In the genomic region with DNA sequence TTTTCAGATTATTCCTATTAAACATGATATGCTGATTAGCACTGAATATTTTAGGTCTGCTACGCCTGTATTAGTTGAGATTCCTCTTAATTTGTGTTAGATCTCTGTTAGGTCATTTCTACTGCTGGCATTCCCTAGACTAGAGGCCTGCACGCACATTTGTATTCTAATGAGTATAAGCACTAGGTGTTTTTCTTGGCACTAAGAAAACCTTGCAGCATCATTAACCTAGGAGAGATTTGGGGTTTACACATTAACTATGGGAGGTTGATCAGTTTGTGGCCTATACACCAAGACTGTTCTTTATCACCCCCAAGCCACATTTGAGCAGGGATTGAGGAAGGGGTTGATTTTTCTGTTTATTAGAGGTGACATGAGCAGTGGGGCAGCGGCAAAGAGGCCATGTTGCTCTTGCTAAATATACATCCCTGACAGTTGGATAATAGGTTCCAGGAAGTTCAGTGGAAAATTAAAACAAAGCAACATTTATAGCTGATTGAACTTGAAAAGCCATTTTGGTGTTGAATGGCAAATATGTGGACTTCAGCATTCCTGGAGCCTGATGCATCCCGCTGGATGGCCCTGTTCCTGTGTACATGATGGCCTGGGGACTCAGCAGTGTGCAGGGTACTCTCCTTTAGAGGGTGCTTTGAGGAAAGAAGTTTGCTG, we compare ENCODE assay signal across 11 cellular contexts.
DNase-seq lines count a peak whose midpoint lies in the region; ATAC-seq, FAIRE-seq and TF ChIP-seq lines count a peak whose summit lies in the region.
"Had no signal": no experiment of that assay in that cellular context is flagged by ENCODE, and none has a peak within 500 bp of the region (broad histone marks: within the 10 kb centered on the region; RNA-seq: fewer than 3 reads in every experiment).

No MANE protein-coding gene starts in this region.

- BruUV-seq in endothelial cell of umbilical vein (replicated peaks; lab: Mats Ljungman, UMichigan): no TSS peak

- dilution Hi-C loops in endothelial cell of umbilical vein (cut with MboI; ENCODE audit: extremely low pct_ligation_motif_present, low sequenced_read_pairs): no loop called here

- in situ Hi-C loops in GM13976 (cut with MboI; ENCODE audit: low sequenced_read_pairs, unreplicated experiment): no loop called here

- peak overlapping the region; percentile 71 for H3K27ac ChIP-seq in ACC112 (ENCODE audit: low read depth, low read length)
- peak overlapping the region; percentile 41 for H3K27ac ChIP-seq in endothelial cell of umbilical vein (ENCODE audit: insufficient read depth, low read depth, low read length)
- no peak overlapping the region for H3K27ac ChIP-seq in lower lobe of right lung

- peak overlapping the region; percentile 48 for H3K4me3 ChIP-seq in ACC112 (ENCODE audit: low read depth, low read length)
- no peak overlapping the region for H3K4me3 ChIP-seq in endothelial cell of umbilical vein (replicated peaks in 1 of 3; ENCODE audit: insufficient read depth in 1 of 3, low read depth in 1 of 3, low read length in 3 of 3)
- no peak overlapping the region for H3K4me3 ChIP-seq in lower lobe of right lung
- H3K4me3 ChIP-seq: GM12878 had no signal

- H3K9me3 ChIP-seq in endothelial cell of umbilical vein (replicated peaks; ENCODE audit: control insufficient read depth, insufficient read depth, low read length) (no peaks in the 10 kb centered on the region), lower lobe of right lung (no peaks in the 10 kb centered on the region)

- H3K4me1 ChIP-seq in ACC112 (ENCODE audit: control insufficient read depth, insufficient read depth, low read length, unreplicated experiment) (peaks cover 47% of the 10 kb centered on the region), endothelial cell of umbilical vein (ENCODE audit: control insufficient read depth, extremely low read depth, insufficient read depth, low read length) (peaks cover 16% of the 10 kb centered on the region), lower lobe of right lung (peaks cover 30% of the 10 kb centered on the region)

- CTCF ChIA-PET in endothelial cell of umbilical vein (lab: Charles Lee): interaction anchor here (0.7 to 5.7 kb wide), 4 partner anchors 10 to 80 kb away, joined by 3 to 48 read pairs (median 4); no protein-coding TSS in a partner anchor

- no peak for TF ChIP-seq CTCF in endothelial cell of umbilical vein (IDR thresholded peaks at IDR 0.05; ENCODE audit: extremely low read depth in 1 of 2, insufficient read depth in 1 of 2, low read depth in 1 of 2, low read length in 2 of 2)
- TF ChIP-seq CTCF in lower lobe of right lung (IDR thresholded peaks at IDR 0.05): no peak
- TF ChIP-seq CTCF in GM13976 (IDR thresholded peaks at IDR 0.05; ENCODE audit: borderline replicate concordance, control extremely low read depth, extremely low read depth, insufficient read depth, missing control alignments): no peak

- no peak overlapping the region for H3K9ac ChIP-seq in endothelial cell of umbilical vein (replicated peaks; ENCODE audit: extremely low read depth, insufficient read depth, low read length)

- POLR2A ChIA-PET in endothelial cell of umbilical vein (lab: Charles Lee): no interaction called here

- ATAC-seq in lower lobe of right lung: peak; percentile 35 to 67
- no peak for ATAC-seq in HG03108 (IDR thresholded peaks at IDR 0.05; ENCODE audit: unreplicated experiment)
- no peak for ATAC-seq in GM21447 (IDR thresholded peaks at IDR 0.05; ENCODE audit: unreplicated experiment)
- ATAC-seq: GM12878 had no signal

- H2AFZ ChIP-seq in ACC112 (ENCODE audit: low read length, unreplicated experiment) (no peak overlapping the region), endothelial cell of umbilical vein (ENCODE audit: low read depth, low read length) (no peak overlapping the region)

- H3K9me1 ChIP-seq in endothelial cell of umbilical vein (replicated peaks; ENCODE audit: control insufficient read depth, extremely low read depth, insufficient read depth, low read length): no peaks in the 10 kb centered on the region

- TF ChIP-seq POLR2A in endothelial cell of umbilical vein (IDR thresholded peaks at IDR 0.05; ENCODE audit: low read depth, low read length): no peak

- peaks cover 4% of the 10 kb centered on the region for H4K20me1 ChIP-seq in endothelial cell of umbilical vein (replicated peaks; ENCODE audit: control insufficient read depth, extremely low read depth, insufficient read depth, low read length)

- peak; percentile 67 for FAIRE-seq in endothelial cell of umbilical vein (lab: Jason Lieb, UNC)
- FAIRE-seq: GM12878 had no signal

- intact Hi-C loops in endothelial cell of umbilical vein (cut with micrococcal nuclease): loop anchor here (1.0 kb wide), 1 partner anchor 10 kb away; no protein-coding TSS in a partner anchor
- intact Hi-C loops in lower lobe of right lung (cut with DNase I): no loop called here
- intact Hi-C loops in head of caudate nucleus (cut with DNase I): no loop called here

- H3K36me3 ChIP-seq in ACC112 (ENCODE audit: insufficient read depth, low read length) (peaks cover 13% of the 10 kb centered on the region; the same call in 1 of the 2 replicates), endothelial cell of umbilical vein (ENCODE audit: control insufficient read depth in 2 of 2, extremely low read depth in 1 of 2, insufficient read depth in 2 of 2, low read length in 2 of 2) (no peaks in the 10 kb centered on the region), lower lobe of right lung (no peaks in the 10 kb centered on the region)

- peak; percentile 63 for DNase-seq in LHCN-M2 (ENCODE audit: low read depth)
- peak; percentile 49 for DNase-seq in endothelial cell of umbilical vein (ENCODE audit: low read depth, low spot score)
- DNase-seq in lower lobe of right lung: no peak
- DNase-seq in head of caudate nucleus: no peak
- DNase-seq in GM13976 (ENCODE audit: low spot score): no peak
- DNase-seq: NCI-H226; stimulated activated CD4-positive, alpha-beta T cell treated with anti-CD3 and anti-CD28 coated beads, Interleukin-4, amount 100 ng/mL, for 4 hours had no signal

- peak overlapping the region; percentile 14 for H3K4me2 ChIP-seq in endothelial cell of umbilical vein (ENCODE audit: insufficient read depth, low read length)

- peaks cover 81% of the 10 kb centered on the region for H3K79me2 ChIP-seq in ACC112 (ENCODE audit: control insufficient read depth, insufficient read depth, low read length, unreplicated experiment)
- H3K79me2 ChIP-seq in endothelial cell of umbilical vein (ENCODE audit: control insufficient read depth, insufficient read depth, low read length): peaks cover 48% of the 10 kb centered on the region

- no peaks in the 10 kb centered on the region for H3K27me3 ChIP-seq in ACC112 (ENCODE audit: insufficient read depth, low read length)
- H3K27me3 ChIP-seq in endothelial cell of umbilical vein (ENCODE audit: control insufficient read depth in 2 of 2, insufficient read depth in 2 of 2, low read length in 2 of 2): no peaks in the 10 kb centered on the region
- no peaks in the 10 kb centered on the region for H3K27me3 ChIP-seq in lower lobe of right lung (ENCODE audit: low read depth)

TF ChIP-seq in endothelial cell of umbilical vein, 7 proteins besides CTCF, POLR2A, EP300 and RAD21:
- no peak for TF ChIP-seq EZH2 (IDR thresholded peaks at IDR 0.05; ENCODE audit: borderline replicate concordance, low read depth, low read length, severe bottlenecking)
- TF ChIP-seq JUN (IDR thresholded peaks at IDR 0.05; ENCODE audit: borderline replicate concordance, insufficient read depth, insufficient read length, low read depth): no peak
- TF ChIP-seq MAX (IDR thresholded peaks at IDR 0.05; ENCODE audit: insufficient read depth, insufficient read length): no peak
- no peak for TF ChIP-seq GATA2 (IDR thresholded peaks at IDR 0.05; ENCODE audit: insufficient read depth, insufficient read length, low read depth, low read length)
- TF ChIP-seq MYC (IDR thresholded peaks at IDR 0.05; ENCODE audit: low read depth, low read length): no peak
- TF ChIP-seq FOS (IDR thresholded peaks at IDR 0.05; ENCODE audit: borderline replicate concordance, insufficient read depth, low read length): no peak
- no peak for TF ChIP-seq POLR2AphosphoS5 (IDR thresholded peaks at IDR 0.05; ENCODE audit: insufficient read depth, low read depth, low read length)

Comparison
In these comparisons a context has a peak if more than half of its experiments do, and no peak if none do; other contexts are left out.
1. DNase-seq: peak in LHCN-M2 (single experiment) and endothelial cell of umbilical vein (single experiment); none in lower lobe of right lung (single experiment), head of caudate nucleus (0 of 42) and GM13976 (single experiment).
2. ATAC-seq: peak in lower lobe of right lung (2 of 2); none in HG03108 (single experiment) and GM21447 (single experiment).